ENCODE assay signal across 35 cellular contexts in genomic region chr18:5021558-5021957, GRCh38.
"Had no signal": no experiment of that assay in that cellular context is flagged by ENCODE, and none has a peak within 500 bp of the region (broad histone marks: within the 10 kb centered on the region; RNA-seq: fewer than 3 reads in every experiment).

No MANE protein-coding gene starts in this region.

- DNase-seq: activated B cell treated with CpG ODN at 0.5 μM for 24 hours; activated CD4-positive, alpha-beta memory T cell treated with anti-CD3 and anti-CD28 coated beads for 36 hours; activated CD4-positive, alpha-beta T cell treated with anti-CD3 and anti-CD28 coated beads for 1 hour; activated CD4-positive, alpha-beta T cell treated with anti-CD3 and anti-CD28 coated beads for 36 hours; activated CD4-positive, alpha-beta T cell treated with anti-CD3 and anti-CD28 coated beads for 48 hours; activated CD4-positive, alpha-beta T cell treated with anti-CD3 and anti-CD28 coated beads, Interleukin-2, amount 10 ng/mL, durations not matched to agents 7 days and 5 days; activated CD4-positive, alpha-beta T cell treated with anti-CD3 and anti-CD28 coated beads, Interleukin-2, amount 50 U/mL, for 4 hours; activated CD8-positive, alpha-beta memory T cell treated with anti-CD3 and anti-CD28 coated beads, Interleukin-2, amount 50 U/mL, for 4 hours; activated CD8-positive, alpha-beta T cell treated with anti-CD3 and anti-CD28 coated beads for 36 hours; activated effector memory CD4-positive, alpha-beta T cell treated with anti-CD3 and anti-CD28 coated beads, Interleukin-2, amount 50 U/mL, for 16 hours; activated gamma-delta T cell treated with Interleukin-2 at 50 U/mL for 16 hours; activated naive CD4-positive, alpha-beta T cell; activated naive CD4-positive, alpha-beta T cell treated with anti-CD3 and anti-CD28 coated beads for 36 hours; activated naive CD4-positive, alpha-beta T cell treated with anti-CD3 and anti-CD28 coated beads, Interleukin-2, amount 50 U/mL, for 16 hours; activated naive CD8-positive, alpha-beta T cell treated with anti-CD3 and anti-CD28 coated beads for 36 hours; activated T-cell treated with anti-CD3 and anti-CD28 coated beads for 4 hours; activated T-cell treated with anti-CD3 and anti-CD28 coated beads, Interleukin-2, amount 50 U/mL, for 1 hour; activated T-cell treated with anti-CD3 and anti-CD28 coated beads, Interleukin-2, amount 50 U/mL, for 4 hours; activated T-cell treated with anti-CD3 and anti-CD28 coated beads, Interleukin-2, amount 50 U/mL, for 72 hours; adrenal gland; amniotic stem cell; anterior cingulate cortex; caudate nucleus; cerebellar nuclear complex; T-cell; T-helper 17 cell had no signal

- H3K36me3 Mint-ChIP-seq: activated CD4-positive, alpha-beta memory T cell treated with anti-CD3 and anti-CD28 coated beads for 36 hours; activated naive CD4-positive, alpha-beta T cell treated with anti-CD3 and anti-CD28 coated beads, Interleukin-2, amount 50 U/mL, for 72 hours; activated naive CD8-positive, alpha-beta T cell treated with anti-CD3 and anti-CD28 coated beads for 36 hours; brain; T-cell had no signal

- H3K27me3 ChIP-seq: adrenal gland, ascending aorta had no signal

- H3K9me3 Mint-ChIP-seq: activated B cell treated with CpG ODN at 0.5 μM for 24 hours; activated CD4-positive, alpha-beta T cell treated with anti-CD3 and anti-CD28 coated beads, Interleukin-2, amount 10 ng/mL, durations not matched to agents 7 days and 5 days; activated CD8-positive, alpha-beta T cell treated with anti-CD3 and anti-CD28 coated beads for 36 hours; activated naive CD4-positive, alpha-beta T cell treated with anti-CD3 and anti-CD28 coated beads, Interleukin-2, amount 50 U/mL, for 72 hours; activated naive CD8-positive, alpha-beta T cell treated with anti-CD3 and anti-CD28 coated beads for 36 hours; activated T-cell treated with anti-CD3 and anti-CD28 coated beads, Interleukin-2, amount 50 U/mL, for 4 hours; activated T-helper 1 cell treated with anti-CD3 and anti-CD28 coated beads, Interleukin-12 subunit alpha, Interleukin-12 subunit beta, Interleukin-2, Interleukin-4 antibody, amounts not matched to agents 30 ng/mL and 10 ng/mL and 1 ng/mL, durations not matched to agents 14 hours and 24 hours and 36 hours; activated T-helper 17 cell treated with anti-CD3 and anti-CD28 coated beads, Interleukin-2, amount 50 U/mL, for 72 hours; central memory CD8-positive, alpha-beta T cell; T-cell had no signal

- H3K4me3 Mint-ChIP-seq: activated B cell treated with CpG ODN at 0.5 μM for 24 hours; activated CD4-positive, alpha-beta memory T cell treated with anti-CD3 and anti-CD28 coated beads for 36 hours; activated CD4-positive, alpha-beta T cell treated with anti-CD3 and anti-CD28 coated beads for 36 hours; activated CD4-positive, alpha-beta T cell treated with anti-CD3 and anti-CD28 coated beads, Interleukin-2, amount 10 ng/mL, durations not matched to agents 7 days and 5 days; activated CD8-positive, alpha-beta T cell treated with anti-CD3 and anti-CD28 coated beads for 36 hours; activated naive CD4-positive, alpha-beta T cell treated with anti-CD3 and anti-CD28 coated beads for 36 hours; activated naive CD8-positive, alpha-beta T cell treated with anti-CD3 and anti-CD28 coated beads for 36 hours; activated T-cell treated with anti-CD3 and anti-CD28 coated beads, Interleukin-2, amount 50 U/mL, for 4 hours; activated T-cell treated with anti-CD3 and anti-CD28 coated beads, Interleukin-2, amount 50 U/mL, for 72 hours; activated T-helper 1 cell treated with anti-CD3 and anti-CD28 coated beads, Interleukin-12 subunit alpha, Interleukin-12 subunit beta, Interleukin-2, Interleukin-4 antibody, amounts not matched to agents 30 ng/mL and 10 ng/mL and 1 ng/mL, durations not matched to agents 14 hours and 24 hours and 36 hours; activated T-helper 17 cell treated with anti-CD3 and anti-CD28 coated beads, Interleukin-2, amount 50 U/mL, for 72 hours; brain; central memory CD8-positive, alpha-beta T cell; T-cell; T-helper 17 cell had no signal

- H3K27ac Mint-ChIP-seq: activated B cell treated with CpG ODN at 0.5 μM for 24 hours; activated CD4-positive, alpha-beta memory T cell treated with anti-CD3 and anti-CD28 coated beads for 36 hours; activated CD4-positive, alpha-beta T cell treated with anti-CD3 and anti-CD28 coated beads for 36 hours; activated CD4-positive, alpha-beta T cell treated with anti-CD3 and anti-CD28 coated beads, Interleukin-2, amount 10 ng/mL, durations not matched to agents 7 days and 5 days; activated CD8-positive, alpha-beta T cell treated with anti-CD3 and anti-CD28 coated beads for 36 hours; activated naive CD4-positive, alpha-beta T cell treated with anti-CD3 and anti-CD28 coated beads for 36 hours; activated naive CD4-positive, alpha-beta T cell treated with anti-CD3 and anti-CD28 coated beads, Interleukin-2, amount 50 U/mL, for 72 hours; activated naive CD8-positive, alpha-beta T cell treated with anti-CD3 and anti-CD28 coated beads for 36 hours; activated T-cell treated with anti-CD3 and anti-CD28 coated beads, Interleukin-2, amount 50 U/mL, for 72 hours; activated T-helper 1 cell treated with anti-CD3 and anti-CD28 coated beads, Interleukin-12 subunit alpha, Interleukin-12 subunit beta, Interleukin-2, Interleukin-4 antibody, amounts not matched to agents 30 ng/mL and 10 ng/mL and 1 ng/mL, durations not matched to agents 14 hours and 24 hours and 36 hours; activated T-helper 17 cell treated with anti-CD3 and anti-CD28 coated beads, Interleukin-2, amount 50 U/mL, for 72 hours; brain; T-cell; T-helper 17 cell had no signal

- H3K36me3 ChIP-seq: adrenal gland, ascending aorta, cardiac muscle cell had no signal

- H3K4me1 ChIP-seq: adrenal gland, ascending aorta had no signal

- ATAC-seq: activated CD4-positive, alpha-beta T cell treated with anti-CD3 and anti-CD28 coated beads for 36 hours; activated CD4-positive, CD25-positive, alpha-beta regulatory T cell treated with anti-CD3 and anti-CD28 coated beads, Interleukin-2, amount 50 U/mL, for 24 hours; activated CD8-positive, alpha-beta T cell treated with anti-CD3 and anti-CD28 coated beads for 36 hours; activated naive CD4-positive, alpha-beta T cell treated with anti-CD3 and anti-CD28 coated beads, Interleukin-2, amount 50 U/mL, for 72 hours; activated T-cell treated with anti-CD3 and anti-CD28 coated beads, Interleukin-2, amount 50 U/mL, for 4 hours; activated T-cell treated with anti-CD3 and anti-CD28 coated beads, Interleukin-2, amount 50 U/mL, for 72 hours; activated T-helper 17 cell treated with anti-CD3 and anti-CD28 coated beads, Interleukin-2, amount 50 U/mL, for 72 hours; T-cell; T-helper 17 cell had no signal

- H3K9me3 ChIP-seq: adrenal gland, ascending aorta had no signal

- H3K4me1 Mint-ChIP-seq: activated B cell treated with CpG ODN at 0.5 μM for 24 hours; activated CD4-positive, alpha-beta T cell treated with anti-CD3 and anti-CD28 coated beads for 36 hours; activated CD4-positive, alpha-beta T cell treated with anti-CD3 and anti-CD28 coated beads, Interleukin-2, amount 10 ng/mL, durations not matched to agents 7 days and 5 days; activated naive CD8-positive, alpha-beta T cell treated with anti-CD3 and anti-CD28 coated beads for 36 hours; activated T-helper 17 cell treated with anti-CD3 and anti-CD28 coated beads, Interleukin-2, amount 50 U/mL, for 72 hours; brain; central memory CD8-positive, alpha-beta T cell; T-cell; T-helper 17 cell had no signal

- H3K27me3 Mint-ChIP-seq: activated B cell treated with CpG ODN at 0.5 μM for 24 hours; activated CD4-positive, alpha-beta memory T cell treated with anti-CD3 and anti-CD28 coated beads for 36 hours; activated CD4-positive, alpha-beta T cell treated with anti-CD3 and anti-CD28 coated beads for 36 hours; activated CD4-positive, alpha-beta T cell treated with anti-CD3 and anti-CD28 coated beads, Interleukin-2, amount 10 ng/mL, durations not matched to agents 7 days and 5 days; activated CD8-positive, alpha-beta T cell treated with anti-CD3 and anti-CD28 coated beads for 36 hours; activated T-helper 17 cell treated with anti-CD3 and anti-CD28 coated beads, Interleukin-2, amount 50 U/mL, for 72 hours; central memory CD8-positive, alpha-beta T cell had no signal

- H3K4me3 ChIP-seq: adrenal gland, ascending aorta, cardiac muscle cell had no signal

- H3K27ac ChIP-seq: adrenal gland, ascending aorta, cardiac muscle cell, VCaP had no signal
